9 cellular contexts compared by ENCODE assay signal in the genomic region with DNA sequence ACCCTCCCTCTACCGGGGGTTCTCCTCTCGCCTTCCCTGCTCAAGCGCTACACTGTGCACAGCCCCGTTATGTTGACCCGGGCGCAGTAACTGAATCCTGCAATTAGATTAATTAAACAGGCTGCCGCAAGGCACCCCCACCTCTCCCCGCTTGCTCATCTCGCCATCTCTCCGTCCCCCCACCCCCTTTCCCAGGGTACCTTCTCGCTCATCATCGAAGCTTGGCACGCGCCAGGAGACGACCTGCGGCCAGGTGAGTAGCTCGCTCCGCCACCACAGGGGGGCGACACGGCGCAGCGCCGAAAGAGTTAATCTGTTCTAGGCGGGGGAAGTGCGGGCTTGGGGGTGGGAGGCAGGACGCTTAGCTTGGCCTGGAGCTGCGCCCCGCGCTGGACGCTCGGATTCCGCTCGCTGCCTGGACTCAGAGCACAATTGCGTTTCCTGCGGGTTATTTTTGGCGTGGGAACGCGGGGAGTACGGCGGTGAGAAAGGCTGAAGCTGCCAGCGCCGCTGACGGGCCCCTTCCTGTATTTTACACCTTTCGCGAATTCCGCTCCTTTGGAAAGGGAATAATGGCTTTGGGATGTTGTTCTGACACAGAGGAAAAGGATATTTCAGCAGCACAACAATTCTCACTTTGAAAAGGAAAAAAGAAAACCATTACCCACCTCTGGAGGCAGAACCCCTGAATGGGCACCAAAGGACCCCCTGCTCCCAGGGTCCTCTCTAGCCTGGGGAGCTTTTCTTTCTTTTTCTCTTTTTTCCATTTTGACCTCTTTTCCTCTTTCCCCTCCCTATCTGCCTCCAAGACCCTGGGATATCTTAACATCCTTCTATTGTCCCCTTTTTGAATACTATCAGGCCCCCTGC. TPM values are rescaled to one million over a fixed set of nuclear protein-coding genes. Genes with fewer than 3 reads are reported as not detected.
DNase-seq lines count a peak whose midpoint lies in the region; ATAC-seq and TF ChIP-seq lines count a peak whose summit lies in the region.
"Had no signal": no experiment of that assay in that cellular context is flagged by ENCODE, and none has a peak within 500 bp of the region (broad histone marks: within the 10 kb centered on the region; RNA-seq: fewer than 3 reads in every experiment).

No MANE protein-coding gene starts in this region.

- H3K36me3 ChIP-seq in BE2C (no peaks in the 10 kb centered on the region), testis (ENCODE audit: low read depth, missing control alignments) (no peaks in the 10 kb centered on the region)

- TF ChIP-seq POLR2A in testis (IDR thresholded peaks at IDR 0.05), result no peak

- no peak overlapping the region for H3K27ac ChIP-seq in testis

- 1% methylated on average over 31 to 46 of the region's 46 CpGs for WGBS in testis, 2 donors

- H3K4me3 ChIP-seq in BE2C (ENCODE audit: low read depth, low read length), result peak overlapping the region; percentile 55
- H3K4me3 ChIP-seq in testis, result peak overlapping the region; percentile 12 to 53

- peak; percentile 64 for DNase-seq in BE2C
- DNase-seq in T-helper 17 cell, result no peak
- peak; percentile 98 for DNase-seq in dermis blood vessel endothelial cell
- peak; percentile 97 to 100 for DNase-seq in lung microvascular endothelial cell (ENCODE audit: low read depth in 2 of 2)
- DNase-seq in testis, result peak; percentile 41

- no peaks in the 10 kb centered on the region for H3K9me3 ChIP-seq in BE2C
- H3K9me3 ChIP-seq in T-helper 17 cell (ENCODE audit: control insufficient read depth, low read length, poor library complexity, severe bottlenecking), result no peaks in the 10 kb centered on the region
- no peaks in the 10 kb centered on the region for H3K9me3 ChIP-seq in testis

- peaks cover 57% of the 10 kb centered on the region for H3K27me3 Mint-ChIP-seq in T-helper 17 cell

- H3K4me3 Mint-ChIP-seq in T-helper 17 cell, result peak overlapping the region; percentile 88

- H3K27ac Mint-ChIP-seq in T-helper 17 cell, result peak overlapping the region; percentile 67

- ATAC-seq in HG03521 (IDR thresholded peaks at IDR 0.05; ENCODE audit: unreplicated experiment), result peak; percentile 37
- peak; percentile 35 for ATAC-seq in T-helper 17 cell
- no peak for ATAC-seq in GM18873 (IDR thresholded peaks at IDR 0.05; ENCODE audit: low FRiP score, unreplicated experiment)
- no peak for ATAC-seq in GM21447 (IDR thresholded peaks at IDR 0.05; ENCODE audit: unreplicated experiment)

- H3K4me1 Mint-ChIP-seq in T-helper 17 cell, result peaks cover 32% of the 10 kb centered on the region

- H3K4me1 ChIP-seq in BE2C (no peaks in the 10 kb centered on the region), testis (peaks cover 44% of the 10 kb centered on the region)

- peaks cover 39% of the 10 kb centered on the region for H3K27me3 ChIP-seq in BE2C
- no peaks in the 10 kb centered on the region for H3K27me3 ChIP-seq in testis

- intact Hi-C loops in testis (cut with DNase I; ENCODE audit: low total_unique reads), result no loop called here

- H3K36me3 Mint-ChIP-seq in T-helper 17 cell (ENCODE audit: low read depth), result peaks cover 5% of the 10 kb centered on the region

- TF ChIP-seq CTCF in BE2C (IDR thresholded peaks at IDR 0.05; ENCODE audit: low read depth, low read length) (peak; percentile 73), testis (IDR thresholded peaks at IDR 0.05) (peak in 1 of 3 experiments; percentile 31)

RNA-seq across cellular contexts. Expression of gene DLL4, which starts 1.5 kb away (rescaled TPM):
- 0.25 TPM for polyA plus RNA-seq in BE2C (2012; ENCODE audit: insufficient read depth, insufficient read length, low read depth)
- total RNA-seq in T-helper 17 cell (not detected), dermis blood vessel endothelial cell (128 and 158 TPM in 2 replicates), lung microvascular endothelial cell (48.0 and 75.2 TPM in 2 replicates), testis (1 to 10 TPM; 3.5 to 3.9 TPM)
- polyA plus RNA-seq in testis (ENCODE audit: insufficient read depth, low read depth, low replicate concordance), result 2.0 TPM

RNA-seq across cellular contexts. Expression of gene CHAC1, which starts 22.6 kb away (rescaled TPM):
- 96.0 TPM for polyA plus RNA-seq in BE2C (2012; ENCODE audit: insufficient read depth, insufficient read length, low read depth)
- under 1 TPM; 0.35 to 0.70 TPM for total RNA-seq in T-helper 17 cell
- 2.2 and 2.9 TPM in 2 replicates for total RNA-seq in dermis blood vessel endothelial cell
- total RNA-seq in lung microvascular endothelial cell, result 2.4 and 4.8 TPM in 2 replicates
- total RNA-seq in testis, result 1 to 10 TPM; 2.5 to 5.9 TPM
- polyA plus RNA-seq in testis (ENCODE audit: insufficient read depth, low read depth, low replicate concordance), result 1.8 TPM

RNA-seq across cellular contexts. Expression of gene VPS18, which starts 36.4 kb away (rescaled TPM):
- polyA plus RNA-seq in BE2C (2012; ENCODE audit: insufficient read depth, insufficient read length, low read depth), result 32.7 TPM
- total RNA-seq in T-helper 17 cell (10 to 100 TPM; 13.6 to 18.4 TPM), dermis blood vessel endothelial cell (64.1 and 67.2 TPM in 2 replicates), lung microvascular endothelial cell (32.9 and 41.5 TPM in 2 replicates), testis (10 to 100 TPM; 25.5 to 33.4 TPM)
- polyA plus RNA-seq in testis (ENCODE audit: insufficient read depth, low read depth, low replicate concordance), result 16.3 TPM

RNA-seq across cellular contexts. Expression of gene RHOV, which starts 56.6 kb away (rescaled TPM):
- polyA plus RNA-seq in BE2C (2012; ENCODE audit: insufficient read depth, insufficient read length, low read depth), result 0.34 TPM
- total RNA-seq in T-helper 17 cell (under 1 TPM in 1 of 2 donors, not detected in 1; 0.18 TPM), dermis blood vessel endothelial cell (0.17 TPM in 1 of 2 replicates, not detected in the other), lung microvascular endothelial cell (not detected in 2 replicates), testis (under 1 TPM; 0.24 to 0.50 TPM)
- 0.91 TPM for polyA plus RNA-seq in testis (ENCODE audit: insufficient read depth, low read depth, low replicate concordance)
- total RNA-seq: myocyte had no signal

Comparison
In these comparisons a context has a peak if more than half of its experiments do, and no peak if none do; other contexts are left out.
1. DNase-seq: peak in BE2C (single experiment), dermis blood vessel endothelial cell (single experiment), lung microvascular endothelial cell (2 of 2) and testis (single experiment); none in T-helper 17 cell (0 of 3).
2. ATAC-seq: peak in HG03521 (single experiment) and T-helper 17 cell (single experiment); none in GM18873 (single experiment) and GM21447 (single experiment).